ENCODE assay signal across 8 cellular contexts in genomic region chr5:69334793-69335268, GRCh38. TPM values are rescaled to one million over a fixed set of nuclear protein-coding genes. Genes with fewer than 3 reads are reported as not detected.
A peak's percentile ranks its signal among the peaks of the same experiment; 100 is the strongest.
DNase-seq lines count a peak whose midpoint lies in the region; ATAC-seq and TF ChIP-seq lines count a peak whose summit lies in the region.

No MANE protein-coding gene starts in this region.

- H3K27me3 Mint-ChIP-seq in T-cell: no peaks in the 10 kb centered on the region

- peaks cover 16 to 21% (median 19%) of the 10 kb centered on the region in 3 donors for H3K4me1 Mint-ChIP-seq in T-cell

- no peak for TF ChIP-seq POLR2A in vagina (IDR thresholded peaks at IDR 0.05)

- H3K79me2 ChIP-seq in GM23248 (ENCODE audit: insufficient read depth): no peaks in the 10 kb centered on the region

- peak overlapping the region in 1 of 3 donors; percentile 47 for H3K4me3 Mint-ChIP-seq in T-cell

- TF ChIP-seq CTCF in heart right ventricle (IDR thresholded peaks at IDR 0.05): peak; percentile 69 to 85 (median 76)
- peak; percentile 15 to 44 (median 39) for TF ChIP-seq CTCF in vagina (IDR thresholded peaks at IDR 0.05)

- no peaks in the 10 kb centered on the region for H3K9me2 ChIP-seq in GM23248 (ENCODE audit: insufficient read depth)

- H3F3A ChIP-seq in GM23248 (ENCODE audit: insufficient read depth): peaks cover 4% of the 10 kb centered on the region; the same call in 1 of the 2 replicates

- DNase-seq in DMS 273 treated with DMSO at 0.1 percent for 48 hours (lab: John Stamatoyannopoulos, UW): peak; percentile 39
- peak; percentile 91 for DNase-seq in GM23248
- peak; percentile 31 for DNase-seq in NCI-H1048 (lab: John Stamatoyannopoulos, UW)
- DNase-seq in T-cell: peak; percentile 35 to 76 (median 63)
- DNase-seq in activated naive CD8-positive, alpha-beta T cell treated with anti-CD3 and anti-CD28 coated beads, Interleukin-2, amount 50 U/mL, for 16 hours (ENCODE audit: low read depth, low spot score): peak; percentile 43
- peak; percentile 85 for DNase-seq in heart right ventricle
- DNase-seq in pulmonary artery endothelial cell (ENCODE audit: low read depth, low spot score): peak; percentile 35
- no peak for DNase-seq in vagina (ENCODE audit: extremely low spot score in 2 of 2)

- H4K20me1 ChIP-seq in GM23248 (ENCODE audit: insufficient read depth): no peaks in the 10 kb centered on the region

- no peak overlapping the region for H3K27ac ChIP-seq in GM23248
- H3K27ac ChIP-seq in heart right ventricle: peak overlapping the region in 5 of 10 donors; percentile 5 to 58 (median 43)
- no peak overlapping the region for H3K27ac ChIP-seq in vagina

- no peaks in the 10 kb centered on the region for H3K9me3 ChIP-seq in GM23248 (ENCODE audit: low read depth)
- H3K9me3 ChIP-seq in heart right ventricle: no peaks in the 10 kb centered on the region
- H3K9me3 ChIP-seq in vagina: no peaks in the 10 kb centered on the region

- intact Hi-C loops in heart right ventricle (cut with DNase I): loop anchor here in 8 of 10 donors (2.0 to 10.0 kb wide), 10 partner anchors 70 to 293 kb away; partner anchors contain the start of genes SLC30A5 (in 5 of the 8) and CCNB1 (in 2 of the 8)
- intact Hi-C loops in vagina (cut with DNase I): no loop called here

- H2AFZ ChIP-seq in GM23248: peak overlapping the region; percentile 83

- 12 to 19% methylated on average over 16 to 18 of the region's 18 CpGs for WGBS in GM23248 (ENCODE audit: low coverage in 1 of 2, low lambda C conversion rate in 2 of 2, missing lambda C conversion rate in 2 of 2), 2 experiments
- 10 to 12% methylated on average over 18 of the region's 18 CpGs for WGBS in heart right ventricle, 2 donors

- no peaks in the 10 kb centered on the region for H3K9me3 Mint-ChIP-seq in T-cell

- peak overlapping the region in 1 of 2 donors; percentile 64 for H3K27ac Mint-ChIP-seq in T-cell

- no peak overlapping the region for H3K9ac ChIP-seq in GM23248

- H3K4me1 ChIP-seq in GM23248 (ENCODE audit: insufficient read depth): 0 out of 2 replicates have a peak, but pooled peaks cover 3% of the 10 kb centered on the region
- peaks cover 0 to 32% (median 12%) of the 10 kb centered on the region in 9 donors for H3K4me1 ChIP-seq in heart right ventricle
- H3K4me1 ChIP-seq in vagina: peaks cover 7% of the 10 kb centered on the region

- POLR2A ChIA-PET in T-cell (lab: Charles Lee): interaction anchor here in 1 of 2 donors (0.6 kb wide), 1 partner anchor 32 kb away, joined by 6 read pairs; no protein-coding TSS in a partner anchor

- H3K36me3 ChIP-seq in GM23248 (ENCODE audit: low read depth) (no peaks in the 10 kb centered on the region), heart right ventricle (no peaks in the 10 kb centered on the region), vagina (no peaks in the 10 kb centered on the region)

- no peaks in the 10 kb centered on the region for H3K36me3 Mint-ChIP-seq in T-cell

- in situ Hi-C loops in GM23248 (cut with MboI): no loop called here

- no peak overlapping the region for H3K4me2 ChIP-seq in GM23248 (ENCODE audit: unreplicated experiment)

- H3K4me3 ChIP-seq in GM23248 (no peak overlapping the region), heart right ventricle (peak overlapping the region in 5 of 10 donors; percentile 14 to 27 (median 20)), vagina (no peak overlapping the region)

- CTCF ChIA-PET in T-cell (lab: Charles Lee): interaction anchor here (0.5 to 2.0 kb wide), 12 partner anchors 14 to 1724 kb away, joined by 3 to 16 read pairs (median 4); partner anchors contain the start of genes CDK7 (in 1 of the 2) and SLC30A5 (in 1 of the 2)

- H3K27me3 ChIP-seq in GM23248 (replicated peaks; ENCODE audit: insufficient read depth) (no peaks in the 10 kb centered on the region), heart right ventricle (no peaks in the 10 kb centered on the region), vagina (no peaks in the 10 kb centered on the region)

- ATAC-seq in T-cell (replicated peaks in 1 of 4) (peak; percentile 62 to 71 (median 70)), heart right ventricle (peak; percentile 70 to 92 (median 88))

RNA-seq across cellular contexts. Expression of gene CCDC125, which starts 2.2 kb away (rescaled TPM):
- 0.97 and 1.9 TPM in 2 replicates for total RNA-seq in GM23248 (2014; rRNA removed; shearing (Covaris generic))
- polyA plus RNA-seq in GM23248 (2016; fragmentation: Nextera tagmentation; extraction: Ambion mirVana) (2.6 TPM in 2 replicates), heart right ventricle (1 to 10 TPM; 1.3 to 2.0 TPM)
- total RNA-seq in T-cell (1 to 10 TPM; 6.6 to 8.1 (median 7.1) TPM), heart right ventricle (1 to 10 TPM; 2.2 to 5.5 (median 4.2) TPM), pulmonary artery endothelial cell (4.9 and 5.1 TPM in 2 replicates), vagina (2.9 TPM)

RNA-seq across cellular contexts. Expression of gene AK6, which starts 34.5 kb away (rescaled TPM):
- total RNA-seq in GM23248 (2014; rRNA removed; shearing (Covaris generic)): 17.0 and 20.0 TPM in 2 replicates
- polyA plus RNA-seq in GM23248 (2016; fragmentation: Nextera tagmentation; extraction: Ambion mirVana): 125 and 136 TPM in 2 replicates
- 10 to 100 TPM in 4 of 5 donors, 1 to 10 TPM in 1; 9.5 to 23.8 (median 19.1) TPM for total RNA-seq in T-cell
- 10 to 100 TPM; 20.8 to 53.2 (median 28.7) TPM for total RNA-seq in heart right ventricle
- 10 to 100 TPM; 40.9 to 65.6 TPM for polyA plus RNA-seq in heart right ventricle
- 35.8 and 51.3 TPM in 2 replicates for total RNA-seq in pulmonary artery endothelial cell
- total RNA-seq in vagina: 17.4 TPM

RNA-seq across cellular contexts. Expression of gene TAF9, which starts 34.5 kb away (rescaled TPM):
- total RNA-seq in GM23248 (2014; rRNA removed; shearing (Covaris generic)): 60.8 and 79.4 TPM in 2 replicates
- 117 and 118 TPM in 2 replicates for polyA plus RNA-seq in GM23248 (2016; fragmentation: Nextera tagmentation; extraction: Ambion mirVana)
- total RNA-seq in T-cell: 10 to 100 TPM; 42.5 to 54.3 (median 50.0) TPM
- total RNA-seq in heart right ventricle: 10 to 100 TPM; 36.8 to 51.5 (median 44.5) TPM
- polyA plus RNA-seq in heart right ventricle: 10 to 100 TPM; 35.8 to 62.2 TPM
- 117 and 118 TPM in 2 replicates for total RNA-seq in pulmonary artery endothelial cell
- 35.8 TPM for total RNA-seq in vagina

RNA-seq across cellular contexts. Expression of gene RAD17, which starts 34.8 kb away (rescaled TPM):
- 15.8 and 27.8 TPM in 2 replicates for total RNA-seq in GM23248 (2014; rRNA removed; shearing (Covaris generic))
- polyA plus RNA-seq in GM23248 (2016; fragmentation: Nextera tagmentation; extraction: Ambion mirVana) (20.5 and 21.7 TPM in 2 replicates), heart right ventricle (10 to 100 TPM in 1 of 2 donors, 1 to 10 TPM in 1; 9.0 to 10.9 TPM)
- total RNA-seq in T-cell (10 to 100 TPM; 23.1 to 30.7 (median 29.7) TPM), heart right ventricle (10 to 100 TPM; 17.5 to 23.5 (median 19.9) TPM), pulmonary artery endothelial cell (13.4 and 16.6 TPM in 2 replicates), vagina (17.2 TPM)

Comparison
In these comparisons a context has a peak if more than half of its experiments do, and no peak if none do; other contexts are left out.
1. DNase-seq: peak in DMS 273 treated with DMSO at 0.1 percent for 48 hours (single experiment), GM23248 (single experiment), NCI-H1048 (single experiment), T-cell (34 of 34), activated naive CD8-positive, alpha-beta T cell treated with anti-CD3 and anti-CD28 coated beads, Interleukin-2, amount 50 U/mL, for 16 hours (single experiment), heart right ventricle (2 of 2) and pulmonary artery endothelial cell (single experiment); none in vagina (0 of 2).